1 cellular context compared by ENCODE assay signal in the genomic region with DNA sequence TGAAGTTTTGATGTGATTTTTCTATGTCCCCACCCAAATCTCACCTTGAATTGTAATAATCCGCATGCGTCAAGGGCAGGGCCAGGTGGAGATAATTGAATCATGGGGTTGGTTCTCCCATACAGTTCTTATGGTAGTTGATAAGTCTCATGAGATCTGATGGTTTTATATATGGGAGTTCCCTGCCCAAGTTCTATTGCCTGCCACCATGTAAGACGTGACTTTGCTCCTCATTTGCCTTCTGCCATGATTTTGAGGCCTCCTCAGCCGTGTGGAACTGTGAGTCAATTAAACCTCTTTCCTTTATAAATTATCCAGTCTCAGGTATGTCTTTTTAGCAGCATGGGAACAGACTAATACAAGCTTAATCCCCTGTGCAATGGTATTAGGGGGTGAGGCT.
A peak's percentile ranks its signal among the peaks of the same experiment; 100 is the strongest.
TF ChIP-seq lines count a peak whose summit lies in the region.

No MANE protein-coding gene starts in this region.

TF ChIP-seq in K562, 482 proteins besides CTCF, POLR2A, EP300 and RAD21:
- TF ChIP-seq POU5F1 (IDR thresholded peaks at IDR 0.05; ENCODE audit: borderline replicate concordance, low read depth, low read length, partially characterized antibody) (no peak), ZFP36 (IDR thresholded peaks at IDR 0.05; ENCODE audit: low read depth, low read length, partially characterized antibody) (peak; percentile 52), ZNF431 (CRISPR knock-in tag; IDR thresholded peaks at IDR 0.05) (peak; percentile 86), HDAC6 (IDR thresholded peaks at IDR 0.05; ENCODE audit: low read depth, low read length) (no peak), CTBP1 (IDR thresholded peaks at IDR 0.05; ENCODE audit: borderline replicate concordance) (no peak), PTBP1 (IDR thresholded peaks at IDR 0.05; ENCODE audit: low read depth, low read length) (no peak), GATAD2A (IDR thresholded peaks at IDR 0.05) (no peak), ZNF184 (CRISPR knock-in tag; IDR thresholded peaks at IDR 0.05) (no peak), ZNF197 (CRISPR knock-in tag; IDR thresholded peaks at IDR 0.05; ENCODE audit: low read depth) (no peak)
- TF ChIP-seq, protein P1, sequence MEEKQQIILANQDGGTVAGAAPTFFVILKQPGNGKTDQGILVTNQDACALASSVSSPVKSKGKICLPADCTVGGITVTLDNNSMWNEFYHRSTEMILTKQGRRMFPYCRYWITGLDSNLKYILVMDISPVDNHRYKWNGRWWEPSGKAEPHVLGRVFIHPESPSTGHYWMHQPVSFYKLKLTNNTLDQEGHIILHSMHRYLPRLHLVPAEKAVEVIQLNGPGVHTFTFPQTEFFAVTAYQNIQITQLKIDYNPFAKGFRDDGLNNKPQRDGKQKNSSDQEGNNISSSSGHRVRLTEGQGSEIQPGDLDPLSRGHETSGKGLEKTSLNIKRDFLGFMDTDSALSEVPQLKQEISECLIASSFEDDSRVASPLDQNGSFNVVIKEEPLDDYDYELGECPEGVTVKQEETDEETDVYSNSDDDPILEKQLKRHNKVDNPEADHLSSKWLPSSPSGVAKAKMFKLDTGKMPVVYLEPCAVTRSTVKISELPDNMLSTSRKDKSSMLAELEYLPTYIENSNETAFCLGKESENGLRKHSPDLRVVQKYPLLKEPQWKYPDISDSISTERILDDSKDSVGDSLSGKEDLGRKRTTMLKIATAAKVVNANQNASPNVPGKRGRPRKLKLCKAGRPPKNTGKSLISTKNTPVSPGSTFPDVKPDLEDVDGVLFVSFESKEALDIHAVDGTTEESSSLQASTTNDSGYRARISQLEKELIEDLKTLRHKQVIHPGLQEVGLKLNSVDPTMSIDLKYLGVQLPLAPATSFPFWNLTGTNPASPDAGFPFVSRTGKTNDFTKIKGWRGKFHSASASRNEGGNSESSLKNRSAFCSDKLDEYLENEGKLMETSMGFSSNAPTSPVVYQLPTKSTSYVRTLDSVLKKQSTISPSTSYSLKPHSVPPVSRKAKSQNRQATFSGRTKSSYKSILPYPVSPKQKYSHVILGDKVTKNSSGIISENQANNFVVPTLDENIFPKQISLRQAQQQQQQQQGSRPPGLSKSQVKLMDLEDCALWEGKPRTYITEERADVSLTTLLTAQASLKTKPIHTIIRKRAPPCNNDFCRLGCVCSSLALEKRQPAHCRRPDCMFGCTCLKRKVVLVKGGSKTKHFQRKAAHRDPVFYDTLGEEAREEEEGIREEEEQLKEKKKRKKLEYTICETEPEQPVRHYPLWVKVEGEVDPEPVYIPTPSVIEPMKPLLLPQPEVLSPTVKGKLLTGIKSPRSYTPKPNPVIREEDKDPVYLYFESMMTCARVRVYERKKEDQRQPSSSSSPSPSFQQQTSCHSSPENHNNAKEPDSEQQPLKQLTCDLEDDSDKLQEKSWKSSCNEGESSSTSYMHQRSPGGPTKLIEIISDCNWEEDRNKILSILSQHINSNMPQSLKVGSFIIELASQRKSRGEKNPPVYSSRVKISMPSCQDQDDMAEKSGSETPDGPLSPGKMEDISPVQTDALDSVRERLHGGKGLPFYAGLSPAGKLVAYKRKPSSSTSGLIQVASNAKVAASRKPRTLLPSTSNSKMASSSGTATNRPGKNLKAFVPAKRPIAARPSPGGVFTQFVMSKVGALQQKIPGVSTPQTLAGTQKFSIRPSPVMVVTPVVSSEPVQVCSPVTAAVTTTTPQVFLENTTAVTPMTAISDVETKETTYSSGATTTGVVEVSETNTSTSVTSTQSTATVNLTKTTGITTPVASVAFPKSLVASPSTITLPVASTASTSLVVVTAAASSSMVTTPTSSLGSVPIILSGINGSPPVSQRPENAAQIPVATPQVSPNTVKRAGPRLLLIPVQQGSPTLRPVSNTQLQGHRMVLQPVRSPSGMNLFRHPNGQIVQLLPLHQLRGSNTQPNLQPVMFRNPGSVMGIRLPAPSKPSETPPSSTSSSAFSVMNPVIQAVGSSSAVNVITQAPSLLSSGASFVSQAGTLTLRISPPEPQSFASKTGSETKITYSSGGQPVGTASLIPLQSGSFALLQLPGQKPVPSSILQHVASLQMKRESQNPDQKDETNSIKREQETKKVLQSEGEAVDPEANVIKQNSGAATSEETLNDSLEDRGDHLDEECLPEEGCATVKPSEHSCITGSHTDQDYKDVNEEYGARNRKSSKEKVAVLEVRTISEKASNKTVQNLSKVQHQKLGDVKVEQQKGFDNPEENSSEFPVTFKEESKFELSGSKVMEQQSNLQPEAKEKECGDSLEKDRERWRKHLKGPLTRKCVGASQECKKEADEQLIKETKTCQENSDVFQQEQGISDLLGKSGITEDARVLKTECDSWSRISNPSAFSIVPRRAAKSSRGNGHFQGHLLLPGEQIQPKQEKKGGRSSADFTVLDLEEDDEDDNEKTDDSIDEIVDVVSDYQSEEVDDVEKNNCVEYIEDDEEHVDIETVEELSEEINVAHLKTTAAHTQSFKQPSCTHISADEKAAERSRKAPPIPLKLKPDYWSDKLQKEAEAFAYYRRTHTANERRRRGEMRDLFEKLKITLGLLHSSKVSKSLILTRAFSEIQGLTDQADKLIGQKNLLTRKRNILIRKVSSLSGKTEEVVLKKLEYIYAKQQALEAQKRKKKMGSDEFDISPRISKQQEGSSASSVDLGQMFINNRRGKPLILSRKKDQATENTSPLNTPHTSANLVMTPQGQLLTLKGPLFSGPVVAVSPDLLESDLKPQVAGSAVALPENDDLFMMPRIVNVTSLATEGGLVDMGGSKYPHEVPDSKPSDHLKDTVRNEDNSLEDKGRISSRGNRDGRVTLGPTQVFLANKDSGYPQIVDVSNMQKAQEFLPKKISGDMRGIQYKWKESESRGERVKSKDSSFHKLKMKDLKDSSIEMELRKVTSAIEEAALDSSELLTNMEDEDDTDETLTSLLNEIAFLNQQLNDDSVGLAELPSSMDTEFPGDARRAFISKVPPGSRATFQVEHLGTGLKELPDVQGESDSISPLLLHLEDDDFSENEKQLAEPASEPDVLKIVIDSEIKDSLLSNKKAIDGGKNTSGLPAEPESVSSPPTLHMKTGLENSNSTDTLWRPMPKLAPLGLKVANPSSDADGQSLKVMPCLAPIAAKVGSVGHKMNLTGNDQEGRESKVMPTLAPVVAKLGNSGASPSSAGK (IDR thresholded peaks at IDR 0.05) = no peak
- TF ChIP-seq, protein P2, sequence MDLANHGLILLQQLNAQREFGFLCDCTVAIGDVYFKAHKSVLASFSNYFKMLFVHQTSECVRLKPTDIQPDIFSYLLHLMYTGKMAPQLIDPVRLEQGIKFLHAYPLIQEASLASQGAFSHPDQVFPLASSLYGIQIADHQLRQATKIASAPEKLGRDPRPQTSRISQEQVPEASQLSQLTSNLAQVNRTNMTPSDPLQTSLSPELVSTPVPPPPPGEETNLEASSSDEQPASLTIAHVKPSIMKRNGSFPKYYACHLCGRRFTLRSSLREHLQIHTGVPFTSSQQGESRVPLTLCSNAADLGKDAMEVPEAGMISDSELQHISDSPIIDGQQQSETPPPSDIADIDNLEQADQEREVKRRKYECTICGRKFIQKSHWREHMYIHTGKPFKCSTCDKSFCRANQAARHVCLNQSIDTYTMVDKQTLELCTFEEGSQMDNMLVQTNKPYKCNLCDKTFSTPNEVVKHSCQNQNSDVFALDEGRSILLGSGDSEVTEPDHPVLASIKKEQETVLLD (IDR thresholded peaks at IDR 0.05) = no peak
- TF ChIP-seq, protein P3, sequence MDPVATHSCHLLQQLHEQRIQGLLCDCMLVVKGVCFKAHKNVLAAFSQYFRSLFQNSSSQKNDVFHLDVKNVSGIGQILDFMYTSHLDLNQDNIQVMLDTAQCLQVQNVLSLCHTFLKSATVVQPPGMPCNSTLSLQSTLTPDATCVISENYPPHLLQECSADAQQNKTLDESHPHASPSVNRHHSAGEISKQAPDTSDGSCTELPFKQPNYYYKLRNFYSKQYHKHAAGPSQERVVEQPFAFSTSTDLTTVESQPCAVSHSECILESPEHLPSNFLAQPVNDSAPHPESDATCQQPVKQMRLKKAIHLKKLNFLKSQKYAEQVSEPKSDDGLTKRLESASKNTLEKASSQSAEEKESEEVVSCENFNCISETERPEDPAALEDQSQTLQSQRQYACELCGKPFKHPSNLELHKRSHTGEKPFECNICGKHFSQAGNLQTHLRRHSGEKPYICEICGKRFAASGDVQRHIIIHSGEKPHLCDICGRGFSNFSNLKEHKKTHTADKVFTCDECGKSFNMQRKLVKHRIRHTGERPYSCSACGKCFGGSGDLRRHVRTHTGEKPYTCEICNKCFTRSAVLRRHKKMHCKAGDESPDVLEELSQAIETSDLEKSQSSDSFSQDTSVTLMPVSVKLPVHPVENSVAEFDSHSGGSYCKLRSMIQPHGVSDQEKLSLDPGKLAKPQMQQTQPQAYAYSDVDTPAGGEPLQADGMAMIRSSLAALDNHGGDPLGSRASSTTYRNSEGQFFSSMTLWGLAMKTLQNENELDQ (CRISPR knock-in tag; IDR thresholded peaks at IDR 0.05; ENCODE audit: borderline replicate concordance) = no peak
